1 cellular context compared by ENCODE assay signal in the genomic region with DNA sequence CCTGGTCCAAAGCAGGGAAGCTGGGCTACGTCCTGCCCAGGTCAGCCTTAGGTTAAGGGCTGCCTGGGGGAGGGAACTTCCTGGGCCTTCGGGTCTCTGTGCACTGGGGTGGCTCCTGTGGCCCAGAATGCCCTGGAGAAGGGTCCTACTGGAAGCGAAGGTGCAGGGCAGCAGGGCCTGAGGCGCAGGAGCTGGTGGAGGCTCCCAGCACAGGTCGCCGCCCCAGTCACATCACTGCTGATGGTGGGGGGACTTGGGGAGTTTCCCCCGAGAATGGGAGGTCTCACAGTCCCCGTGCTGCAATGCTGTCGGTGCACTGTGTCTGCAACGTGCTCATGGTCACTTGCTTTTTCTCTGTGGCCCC.
TF ChIP-seq lines count a peak whose summit lies in the region.

No MANE protein-coding gene starts in this region.

TF ChIP-seq in K562, 482 proteins besides CTCF, POLR2A, EP300 and RAD21 (continued from another document):
- TF ChIP-seq, protein P1, sequence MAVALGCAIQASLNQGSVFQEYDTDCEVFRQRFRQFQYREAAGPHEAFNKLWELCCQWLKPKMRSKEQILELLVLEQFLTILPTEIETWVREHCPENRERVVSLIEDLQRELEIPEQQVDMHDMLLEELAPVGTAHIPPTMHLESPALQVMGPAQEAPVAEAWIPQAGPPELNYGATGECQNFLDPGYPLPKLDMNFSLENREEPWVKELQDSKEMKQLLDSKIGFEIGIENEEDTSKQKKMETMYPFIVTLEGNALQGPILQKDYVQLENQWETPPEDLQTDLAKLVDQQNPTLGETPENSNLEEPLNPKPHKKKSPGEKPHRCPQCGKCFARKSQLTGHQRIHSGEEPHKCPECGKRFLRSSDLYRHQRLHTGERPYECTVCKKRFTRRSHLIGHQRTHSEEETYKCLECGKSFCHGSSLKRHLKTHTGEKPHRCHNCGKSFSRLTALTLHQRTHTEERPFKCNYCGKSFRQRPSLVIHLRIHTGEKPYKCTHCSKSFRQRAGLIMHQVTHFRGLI (CRISPR knock-in tag; IDR thresholded peaks at IDR 0.05): no peak
- TF ChIP-seq GTF2F1 (IDR thresholded peaks at IDR 0.05; ENCODE audit: low read depth, low read length) (no peak), RBM14 (IDR thresholded peaks at IDR 0.05; ENCODE audit: borderline replicate concordance, insufficient read depth, low read depth, low read length) (no peak), TRIM24 (IDR thresholded peaks at IDR 0.05) (no peak), JUNB (CRISPR knock-in tag; conservative IDR thresholded peaks at IDR 0.05) (no peak), ELF2 (CRISPR knock-in tag; IDR thresholded peaks at IDR 0.05) (no peak), ZNF212 (CRISPR knock-in tag; IDR thresholded peaks at IDR 0.05) (no peak), TAL1 (IDR thresholded peaks at IDR 0.05) (no peak), ETV6 (IDR thresholded peaks at IDR 0.05; ENCODE audit: borderline replicate concordance in 1 of 2, low read depth in 2 of 2, low read length in 1 of 2) (no peak), ETV6 (CRISPR knock-in tag; IDR thresholded peaks at IDR 0.05; ENCODE audit: borderline replicate concordance) (no peak)
- TF ChIP-seq, protein P2, sequence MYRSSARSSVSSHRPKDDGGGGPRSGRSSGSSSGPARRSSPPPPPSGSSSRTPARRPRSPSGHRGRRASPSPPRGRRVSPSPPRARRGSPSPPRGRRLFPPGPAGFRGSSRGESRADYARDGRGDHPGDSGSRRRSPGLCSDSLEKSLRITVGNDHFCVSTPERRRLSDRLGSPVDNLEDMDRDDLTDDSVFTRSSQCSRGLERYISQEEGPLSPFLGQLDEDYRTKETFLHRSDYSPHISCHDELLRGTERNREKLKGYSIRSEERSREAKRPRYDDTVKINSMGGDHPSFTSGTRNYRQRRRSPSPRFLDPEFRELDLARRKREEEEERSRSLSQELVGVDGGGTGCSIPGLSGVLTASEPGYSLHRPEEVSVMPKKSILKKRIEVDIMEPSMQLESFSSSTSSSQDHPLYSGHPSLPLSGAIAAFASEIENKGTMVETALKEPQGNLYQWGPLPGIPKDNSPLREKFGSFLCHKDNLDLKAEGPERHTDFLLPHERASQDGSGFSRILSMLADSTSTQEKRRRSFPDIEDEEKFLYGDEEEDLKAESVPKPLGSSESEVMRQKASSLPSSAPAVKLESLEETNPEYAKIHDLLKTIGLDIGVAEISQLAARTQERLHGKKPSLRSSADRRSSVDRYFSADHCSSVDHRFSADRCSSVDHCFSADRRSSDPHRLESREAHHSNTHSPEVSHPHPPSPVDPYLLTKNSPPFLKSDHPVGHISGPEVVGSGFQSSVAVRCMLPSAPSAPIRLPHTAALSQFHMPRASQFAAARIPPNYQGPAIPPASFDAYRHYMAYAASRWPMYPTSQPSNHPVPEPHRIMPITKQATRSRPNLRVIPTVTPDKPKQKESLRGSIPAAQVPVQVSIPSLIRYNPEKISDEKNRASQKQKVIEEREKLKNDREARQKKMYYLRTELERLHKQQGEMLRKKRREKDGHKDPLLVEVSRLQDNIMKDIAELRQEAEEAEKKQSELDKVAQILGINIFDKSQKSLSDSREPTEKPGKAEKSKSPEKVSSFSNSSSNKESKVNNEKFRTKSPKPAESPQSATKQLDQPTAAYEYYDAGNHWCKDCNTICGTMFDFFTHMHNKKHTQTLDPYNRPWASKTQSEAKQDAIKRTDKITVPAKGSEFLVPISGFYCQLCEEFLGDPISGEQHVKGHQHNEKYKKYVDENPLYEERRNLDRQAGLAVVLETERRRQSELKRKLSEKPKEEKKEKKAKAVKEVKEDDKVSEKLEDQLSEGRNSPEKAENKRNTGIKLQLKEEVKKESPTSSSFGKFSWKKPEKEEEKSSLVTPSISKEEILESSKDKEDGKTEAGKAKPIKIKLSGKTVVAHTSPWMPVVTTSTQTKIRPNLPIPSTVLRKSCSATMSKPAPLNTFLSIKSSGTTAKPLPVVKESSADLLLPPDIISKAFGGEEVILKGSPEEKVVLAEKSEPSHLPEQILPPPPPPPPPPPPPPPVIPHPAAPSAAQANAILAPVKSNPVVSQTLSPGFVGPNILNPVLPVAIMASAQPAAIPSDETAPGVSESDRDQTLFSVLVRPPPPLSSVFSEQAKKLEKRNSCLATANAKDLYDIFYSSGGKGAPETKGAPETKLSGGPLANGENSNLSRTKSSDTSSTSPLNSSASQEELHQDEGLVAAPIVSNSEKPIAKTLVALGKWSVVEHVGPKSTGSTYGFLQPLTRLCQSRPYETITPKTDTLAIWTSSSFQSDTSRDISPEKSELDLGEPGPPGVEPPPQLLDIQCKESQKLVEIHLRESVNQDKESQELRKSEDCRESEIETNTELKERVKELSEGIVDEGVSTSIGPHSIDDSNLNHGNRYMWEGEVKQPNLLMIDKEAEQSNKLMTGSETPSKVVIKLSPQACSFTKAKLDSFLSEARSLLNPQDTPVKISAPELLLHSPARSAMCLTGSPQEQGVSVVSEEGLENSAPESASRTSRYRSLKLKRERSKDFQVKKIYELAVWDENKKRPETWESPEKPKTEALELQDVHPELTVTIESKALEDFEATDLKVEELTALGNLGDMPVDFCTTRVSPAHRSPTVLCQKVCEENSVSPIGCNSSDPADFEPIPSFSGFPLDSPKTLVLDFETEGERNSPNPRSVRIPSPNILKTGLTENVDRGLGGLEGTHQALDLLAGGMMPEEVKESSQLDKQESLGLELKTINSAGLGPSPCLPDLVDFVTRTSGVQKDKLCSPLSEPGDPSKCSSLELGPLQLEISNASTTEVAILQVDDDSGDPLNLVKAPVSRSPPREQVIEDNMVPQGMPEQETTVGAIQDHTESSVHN (IDR thresholded peaks at IDR 0.05; ENCODE audit: borderline replicate concordance in 1 of 2, low read depth in 1 of 2): no peak
